1 cellular context compared by ENCODE assay signal in genomic region chr5:140563554-140563953, GRCh38.
TF ChIP-seq lines count a peak whose summit lies in the region.

No MANE protein-coding gene starts in this region.

TF ChIP-seq in GM23338, 12 proteins besides CTCF, POLR2A, EP300 and RAD21 (continued from another document):
- no peak for TF ChIP-seq ETS1 (IDR thresholded peaks at IDR 0.05)
- no peak for TF ChIP-seq REST (IDR thresholded peaks at IDR 0.05; ENCODE audit: unreplicated experiment)
- no peak for TF ChIP-seq ZNF331 (CRISPR knock-in tag; IDR thresholded peaks at IDR 0.05; ENCODE audit: low read depth)
- TF ChIP-seq ZNF114 (CRISPR knock-in tag; IDR thresholded peaks at IDR 0.05): no peak
